11 cellular contexts compared by ENCODE assay signal in genomic region chr7:29375641-29376562, GRCh38.
DNase-seq lines count a peak whose midpoint lies in the region; ATAC-seq, FAIRE-seq and TF ChIP-seq lines count a peak whose summit lies in the region.
"Had no signal": no experiment of that assay in that cellular context is flagged by ENCODE, and none has a peak within 500 bp of the region (broad histone marks: within the 10 kb centered on the region; RNA-seq: fewer than 3 reads in every experiment).

No MANE protein-coding gene starts in this region.

- no peak overlapping the region for H3K56ac ChIP-seq in IMR-90 (ENCODE audit: extremely low read depth, insufficient read depth, low read length)

- no peak overlapping the region for H2BK15ac ChIP-seq in IMR-90 (ENCODE audit: low read depth, low read length)

- no peak overlapping the region for H2BK20ac ChIP-seq in IMR-90 (ENCODE audit: low read depth, low read length)

- H2AK5ac ChIP-seq in IMR-90 (ENCODE audit: low read depth, low read length) = no peak overlapping the region

- no peaks in the 10 kb centered on the region for H3K79me2 ChIP-seq in HepG2 (ENCODE audit: insufficient read depth, low read length)

- TF ChIP-seq RAD21 in IMR-90 (IDR thresholded peaks at IDR 0.05; ENCODE audit: low read length) (no peak), HepG2 (CRISPR knock-in tag; IDR thresholded peaks at IDR 0.05) (no peak)

- no peak overlapping the region for H4K8ac ChIP-seq in IMR-90 (ENCODE audit: low read depth in 2 of 2, low read length in 2 of 2)

- no peak overlapping the region for H4K91ac ChIP-seq in IMR-90 (ENCODE audit: insufficient read depth, low read depth, low read length)

- in situ Hi-C loops in IMR-90 (cut with MboI; ENCODE audit: low sequenced_read_pairs) = no loop called here
- in situ Hi-C loops in HepG2 (cut with HindIII; ENCODE audit: extremely low pct_ligation_motif_present, low pct_unique_long_range_greater_than_20kb) = no loop called here

- no peak overlapping the region for H3K4me2 ChIP-seq in IMR-90 (ENCODE audit: low read depth, low read length)
- H3K4me2 ChIP-seq in HepG2 (ENCODE audit: low read depth, low read length) = peak overlapping the region; percentile 64

- POLR2A ChIA-PET in Caco-2 (lab: Charles Lee) (interaction anchor here (0.6 to 0.7 kb wide), 2 partner anchors 39 to 143 kb away, joined by 3 read pairs; no protein-coding TSS in a partner anchor), IMR-90 (lab: Charles Lee; ENCODE audit: unreplicated experiment) (no interaction called here), HepG2 (lab: Yijun Ruan, JAX) (interaction anchor here (1.0 kb wide), 1 partner anchor 30 kb away, joined by 3 read pairs; no protein-coding TSS in a partner anchor)
- POLR2A ChIA-PET in activated CD8-positive, alpha-beta T cell treated with anti-CD3 and anti-CD28 coated beads for 36 hours (lab: Charles Lee) = no interaction called here

- no peak overlapping the region for H4K5ac ChIP-seq in IMR-90 (ENCODE audit: low read depth, low read length)

- H3K9me3 ChIP-seq in Caco-2 (no peaks in the 10 kb centered on the region), IMR-90 (ENCODE audit: control insufficient read depth, insufficient read depth, low read length) (no peaks in the 10 kb centered on the region; the same call in 1 of the 2 replicates), HepG2 (ENCODE audit: low read length) (no peaks in the 10 kb centered on the region)

- H3K14ac ChIP-seq in IMR-90 (replicated peaks; ENCODE audit: low read depth, low read length) = no peak overlapping the region

- no peaks in the 10 kb centered on the region for H3K79me1 ChIP-seq in IMR-90 (ENCODE audit: low read depth in 1 of 2, low read length in 2 of 2)

- H2BK5ac ChIP-seq in IMR-90 (ENCODE audit: low read depth, low read length, poor library complexity, severe bottlenecking) = no peak overlapping the region

- DNase-seq in Caco-2 (peak; percentile 80 to 90), IMR-90 (no peak), ecto neural progenitor cell (ENCODE audit: low spot score) (peak; percentile 14), HepG2 (ENCODE audit: low spot score) (peak; percentile 71), NCI-H446 (lab: John Stamatoyannopoulos, UW) (no peak)
- DNase-seq in activated CD4-positive, alpha-beta T cell treated with anti-CD3 and anti-CD28 coated beads, Interleukin-2, amount 50 U/mL, for 48 hours = no peak
- no peak for DNase-seq in activated CD8-positive, alpha-beta T cell treated with anti-CD3 and anti-CD28 coated beads for 36 hours
- DNase-seq: CD4-positive, CD25-positive, alpha-beta regulatory T cell; naive thymus-derived CD4-positive, alpha-beta T cell had no signal

- H3K36me3 ChIP-seq in Caco-2 (ENCODE audit: control insufficient read depth, insufficient read depth, low read length) (no peaks in the 10 kb centered on the region), IMR-90 (ENCODE audit: control insufficient read depth, insufficient read depth, low read length) (no peaks in the 10 kb centered on the region), HepG2 (replicated peaks in 1 of 2; ENCODE audit: control insufficient read depth in 1 of 2, insufficient read depth in 2 of 2, low read length in 2 of 2) (peaks cover 3 to 28% of the 10 kb centered on the region in 2 experiments; a peak in 4 of 5 replicates)

- CTCF ChIA-PET in Caco-2 (lab: Charles Lee) = interaction anchor here (1.0 to 1.4 kb wide), 3 partner anchors 33 to 454 kb away, joined by 3 to 4 read pairs (median 4); no protein-coding TSS in a partner anchor
- CTCF ChIA-PET in IMR-90 (lab: Yijun Ruan, JAX) = interaction anchor here (1.1 kb wide), 1 partner anchor 15 kb away, joined by 3 read pairs; no protein-coding TSS in a partner anchor
- CTCF ChIA-PET in HepG2 (lab: Yijun Ruan, JAX; ENCODE audit: low intra/inter-chr PET ratio, low total read pairs) = no interaction called here
- CTCF ChIA-PET in activated CD8-positive, alpha-beta T cell treated with anti-CD3 and anti-CD28 coated beads for 36 hours (lab: Charles Lee) = interaction anchor here (0.7 to 1.0 kb wide), 2 partner anchors 33 to 186 kb away, joined by 3 to 4 read pairs; no protein-coding TSS in a partner anchor

- 0 out of 2 replicates have a peak overlapping the region, but pooled peaks have one; percentile 9 for H3K4me3 ChIP-seq in Caco-2 (ENCODE audit: low read depth, low read length)
- H3K4me3 ChIP-seq in IMR-90 (ENCODE audit: insufficient read depth, low read depth, low read length) = no peak overlapping the region
- H3K4me3 ChIP-seq in HepG2 (replicated peaks in 1 of 3; ENCODE audit: insufficient read depth in 1 of 3, low read depth in 2 of 3, low read length in 3 of 3) = no peak overlapping the region; a peak in 1 of 6 replicates

- no CpG with 5 or more reads among the region's 7 CpGs for whole genome bisulfite sequencing in IMR-90 (ENCODE audit: extremely low coverage in 2 of 2, insufficient read length in 1 of 2), 2 experiments
- 64% methylated on average over 7 of the region's 7 CpGs for WGBS in HepG2 (ENCODE audit: low lambda C conversion rate)

- peaks cover 31% of the 10 kb centered on the region for H3K4me1 Mint-ChIP-seq in Caco-2 (ENCODE audit: low read depth, unreplicated experiment)
- no peaks in the 10 kb centered on the region for H3K4me1 Mint-ChIP-seq in activated CD8-positive, alpha-beta T cell treated with anti-CD3 and anti-CD28 coated beads for 36 hours (ENCODE audit: low read depth)
- H3K4me1 Mint-ChIP-seq: CD4-positive, CD25-positive, alpha-beta regulatory T cell had no signal

- H3K27me3 ChIP-seq in Caco-2 (replicated peaks; ENCODE audit: control insufficient read depth, insufficient read depth, low read length) (no peaks in the 10 kb centered on the region), IMR-90 (ENCODE audit: control insufficient read depth, insufficient read depth, low read length) (no peaks in the 10 kb centered on the region), HepG2 (ENCODE audit: control insufficient read depth in 1 of 2, insufficient read depth in 2 of 2, low read length in 2 of 2) (no peaks in the 10 kb centered on the region)

- H3K9me1 ChIP-seq in IMR-90 (ENCODE audit: insufficient read depth, low read length) = no peaks in the 10 kb centered on the region

- H4K20me1 ChIP-seq in IMR-90 (ENCODE audit: insufficient read depth, low read length) = no peaks in the 10 kb centered on the region
- H4K20me1 ChIP-seq in HepG2 (ENCODE audit: insufficient read depth, low read length) = no peaks in the 10 kb centered on the region; the same call in 1 of the 2 replicates

- intact Hi-C loops in Caco-2 (cut with micrococcal nuclease; ENCODE audit: unreplicated experiment) (loop anchor here (2.0 kb wide), 2 partner anchors 33 to 47 kb away; no protein-coding TSS in a partner anchor), IMR-90 (cut with micrococcal nuclease) (no loop called here), HepG2 (cut with micrococcal nuclease; ENCODE audit: unreplicated experiment) (loop anchor here (1.0 kb wide), 1 partner anchor 32 kb away; no protein-coding TSS in a partner anchor)
- intact Hi-C loops in activated CD8-positive, alpha-beta T cell treated with anti-CD3 and anti-CD28 coated beads for 36 hours (cut with micrococcal nuclease) = no loop called here

- no peak overlapping the region for H3K27ac ChIP-seq in IMR-90 (ENCODE audit: insufficient read depth, low read length)
- peak overlapping the region; percentile 48 for H3K27ac ChIP-seq in HepG2 (ENCODE audit: extremely low read length, insufficient read depth, low read length)

- H3K36me3 Mint-ChIP-seq in Caco-2 (ENCODE audit: insufficient read depth, unreplicated experiment) = peaks cover 23% of the 10 kb centered on the region
- H3K36me3 Mint-ChIP-seq in activated CD8-positive, alpha-beta T cell treated with anti-CD3 and anti-CD28 coated beads for 36 hours (ENCODE audit: low read depth) = no peaks in the 10 kb centered on the region
- H3K36me3 Mint-ChIP-seq: CD4-positive, CD25-positive, alpha-beta regulatory T cell; naive thymus-derived CD4-positive, alpha-beta T cell had no signal

- no peak overlapping the region for H3K23ac ChIP-seq in IMR-90 (ENCODE audit: low read depth, low read length)

- BruUV-seq in Caco-2 (replicated peaks; lab: Mats Ljungman, UMichigan) (TSS peak; percentile 53), IMR-90 (replicated peaks; lab: Mats Ljungman, UMichigan) (no TSS peak), HepG2 (replicated peaks; lab: Mats Ljungman, UMichigan) (no TSS peak)

- H3K27me3 Mint-ChIP-seq in Caco-2 (ENCODE audit: insufficient read depth, unreplicated experiment) = no peaks in the 10 kb centered on the region
- no peaks in the 10 kb centered on the region for H3K27me3 Mint-ChIP-seq in activated CD8-positive, alpha-beta T cell treated with anti-CD3 and anti-CD28 coated beads for 36 hours
- H3K27me3 Mint-ChIP-seq: stimulated activated naive CD8-positive, alpha-beta T cell treated with anti-CD3 and anti-CD28 coated beads, Interleukin-15, Interleukin-2, amounts not matched to agents 100 ng/mL and 50 ng/mL, for 24 hours had no signal

- no peak overlapping the region for H3K4ac ChIP-seq in IMR-90 (ENCODE audit: low read depth, low read length)

- no peak overlapping the region for H3K9ac ChIP-seq in IMR-90 (ENCODE audit: low read depth, low read length)
- H3K9ac ChIP-seq in HepG2 (ENCODE audit: insufficient read depth, low read depth, low read length) = no peak overlapping the region; the same call in 1 of the 2 replicates

- H2AK9ac ChIP-seq in IMR-90 (replicated peaks; ENCODE audit: low read depth, low read length, poor library complexity) = no peak overlapping the region

- H2AFZ ChIP-seq in IMR-90 (replicated peaks; ENCODE audit: low read length, poor library complexity) (no peak overlapping the region), HepG2 (ENCODE audit: low read length) (no peak overlapping the region)

- no peaks in the 10 kb centered on the region for H3K9me3 Mint-ChIP-seq in Caco-2 (ENCODE audit: unreplicated experiment)
- H3K9me3 Mint-ChIP-seq in activated CD8-positive, alpha-beta T cell treated with anti-CD3 and anti-CD28 coated beads for 36 hours = no peaks in the 10 kb centered on the region
- H3K9me3 Mint-ChIP-seq: CD4-positive, CD25-positive, alpha-beta regulatory T cell; stimulated activated naive CD8-positive, alpha-beta T cell treated with anti-CD3 and anti-CD28 coated beads, Interleukin-15, Interleukin-2, amounts not matched to agents 100 ng/mL and 50 ng/mL, for 24 hours had no signal

- TF ChIP-seq POLR2A in IMR-90 (IDR thresholded peaks at IDR 0.05; ENCODE audit: low read depth, low read length) (no peak), HepG2 (IDR thresholded peaks at IDR 0.05; ENCODE audit: insufficient read depth in 1 of 2, low read depth in 2 of 2, low read length in 2 of 2) (no peak)

- TF ChIP-seq CTCF in Caco-2 (IDR thresholded peaks at IDR 0.05; ENCODE audit: insufficient read depth in 1 of 2, low read depth in 1 of 2, low read length in 1 of 2, severe bottlenecking in 1 of 2, unreplicated experiment in 1 of 2) (no peak), IMR-90 (conservative IDR thresholded peaks at IDR 0.05; ENCODE audit: low read depth, low read length) (no peak), HepG2 (CRISPR knock-in tag; IDR thresholded peaks at IDR 0.05) (no peak)
- no peak for TF ChIP-seq CTCF in activated CD8-positive, alpha-beta T cell treated with anti-CD3 and anti-CD28 coated beads for 36 hours (IDR thresholded peaks at IDR 0.05)

- dilution Hi-C loops in IMR-90 (cut with HindIII; ENCODE audit: low sequenced_read_pairs, unreplicated experiment) = no loop called here

- H3K4me3 Mint-ChIP-seq in Caco-2 (ENCODE audit: unreplicated experiment) = peak overlapping the region; percentile 42
- H3K4me3 Mint-ChIP-seq in activated CD8-positive, alpha-beta T cell treated with anti-CD3 and anti-CD28 coated beads for 36 hours = no peak overlapping the region
- H3K4me3 Mint-ChIP-seq: CD4-positive, CD25-positive, alpha-beta regulatory T cell; naive thymus-derived CD4-positive, alpha-beta T cell; stimulated activated naive CD8-positive, alpha-beta T cell treated with anti-CD3 and anti-CD28 coated beads, Interleukin-15, Interleukin-2, amounts not matched to agents 100 ng/mL and 50 ng/mL, for 24 hours had no signal

- H3K4me1 ChIP-seq in Caco-2 (peaks cover 27% of the 10 kb centered on the region), IMR-90 (ENCODE audit: control insufficient read depth, insufficient read depth, low read length) (no peaks in the 10 kb centered on the region), HepG2 (ENCODE audit: insufficient read depth, low read length) (peaks cover 29% of the 10 kb centered on the region)

- no peak overlapping the region for H3K18ac ChIP-seq in IMR-90 (ENCODE audit: low read depth, low read length)

- TF ChIP-seq EP300 in HepG2 (IDR thresholded peaks at IDR 0.05; ENCODE audit: low read depth in 2 of 2, low read length in 2 of 2) (no peak), HepG2 (CRISPR knock-in tag; IDR thresholded peaks at IDR 0.05; ENCODE audit: borderline replicate concordance) (no peak)

- ATAC-seq in IMR-90 (ENCODE audit: low read depth) = no peak
- peak; percentile 95 for ATAC-seq in HepG2
- ATAC-seq in GM19324 (IDR thresholded peaks at IDR 0.05; ENCODE audit: low FRiP score, unreplicated experiment) = no peak
- ATAC-seq in activated CD8-positive, alpha-beta T cell treated with anti-CD3 and anti-CD28 coated beads for 36 hours = no peak
- ATAC-seq: naive thymus-derived CD4-positive, alpha-beta T cell had no signal

- H2BK120ac ChIP-seq in IMR-90 (ENCODE audit: low read depth, low read length) = no peak overlapping the region

- FAIRE-seq in HepG2 (lab: Jason Lieb, UNC) = peak; percentile 85

- H3K27ac Mint-ChIP-seq in Caco-2 (ENCODE audit: unreplicated experiment) = peak overlapping the region; percentile 93
- H3K27ac Mint-ChIP-seq in activated CD8-positive, alpha-beta T cell treated with anti-CD3 and anti-CD28 coated beads for 36 hours = no peak overlapping the region
- H3K27ac Mint-ChIP-seq: CD4-positive, CD25-positive, alpha-beta regulatory T cell; naive thymus-derived CD4-positive, alpha-beta T cell; stimulated activated naive CD8-positive, alpha-beta T cell treated with anti-CD3 and anti-CD28 coated beads, Interleukin-15, Interleukin-2, amounts not matched to agents 100 ng/mL and 50 ng/mL, for 24 hours had no signal

Comparison
In these comparisons a context has a peak if more than half of its experiments do, and no peak if none do; other contexts are left out.
1. DNase-seq: peak in Caco-2 (2 of 2), ecto neural progenitor cell (single experiment) and HepG2 (single experiment); none in IMR-90 (single experiment), NCI-H446 (0 of 2), activated CD4-positive, alpha-beta T cell treated with anti-CD3 and anti-CD28 coated beads, Interleukin-2, amount 50 U/mL, for 48 hours (0 of 2) and activated CD8-positive, alpha-beta T cell treated with anti-CD3 and anti-CD28 coated beads for 36 hours (single experiment).
2. POLR2A ChIA-PET loops: an anchor here in Caco-2 (0.6 to 0.7 kb wide) and HepG2 (1.0 kb wide); none called in IMR-90 and activated CD8-positive, alpha-beta T cell treated with anti-CD3 and anti-CD28 coated beads for 36 hours.
3. intact Hi-C loops: an anchor here in Caco-2 (2.0 kb wide) and HepG2 (1.0 kb wide); none called in IMR-90 and activated CD8-positive, alpha-beta T cell treated with anti-CD3 and anti-CD28 coated beads for 36 hours.